ENCODE assay signal across 4 cellular contexts in genomic region chr11:105072121-105072520, GRCh38. TPM values are rescaled to one million over a fixed set of nuclear protein-coding genes. Genes with fewer than 3 reads are reported as not detected.
"Had no signal": no experiment of that assay in that cellular context is flagged by ENCODE, and none has a peak within 500 bp of the region (broad histone marks: within the 10 kb centered on the region; RNA-seq: fewer than 3 reads in every experiment).

No MANE protein-coding gene starts in this region.

RNA-seq across cellular contexts. Expression of gene CARD16, which starts 27.0 kb away (rescaled TPM):
- total RNA-seq: LHCN-M2, NCI-H460 had no signal

RNA-seq across cellular contexts. Expression of gene CASP5, which starts 49.2 kb away (rescaled TPM):
- total RNA-seq: LHCN-M2, M059J, MCF 10A had no signal
